1 cellular context compared by ENCODE assay signal in genomic region chr9:83432104-83432627, GRCh38.
TF ChIP-seq lines count a peak whose summit lies in the region.

No MANE protein-coding gene starts in this region.

TF ChIP-seq in H1, 55 proteins besides CTCF, POLR2A, EP300 and RAD21:
- peak; percentile 38 for TF ChIP-seq CHD7 (IDR thresholded peaks at IDR 0.05; ENCODE audit: insufficient replicate concordance, low read length)
- peak; percentile 84 for TF ChIP-seq TCF12 (IDR thresholded peaks at IDR 0.05; ENCODE audit: low read depth, low read length)
- peak; percentile 90 for TF ChIP-seq TEAD4 (IDR thresholded peaks at IDR 0.05; ENCODE audit: low read depth, low read length)
- TF ChIP-seq CHD1 (IDR thresholded peaks at IDR 0.05; ENCODE audit: low read depth, low read length): no peak
- peak in 1 of 2 experiments; percentile 69; a peak in 1 of 4 replicates for TF ChIP-seq HDAC2 (IDR thresholded peaks at IDR 0.05; ENCODE audit: borderline replicate concordance in 1 of 2, low read depth in 2 of 2, low read length in 2 of 2)
- peak; percentile 24; the same call in 1 of the 2 replicates for TF ChIP-seq SP1 (IDR thresholded peaks at IDR 0.05; ENCODE audit: low read depth, low read length)
- no peak for TF ChIP-seq ATF3 (IDR thresholded peaks at IDR 0.05; ENCODE audit: insufficient read depth, low read depth, low read length)
